1 cellular context compared by ENCODE assay signal in the genomic region with DNA sequence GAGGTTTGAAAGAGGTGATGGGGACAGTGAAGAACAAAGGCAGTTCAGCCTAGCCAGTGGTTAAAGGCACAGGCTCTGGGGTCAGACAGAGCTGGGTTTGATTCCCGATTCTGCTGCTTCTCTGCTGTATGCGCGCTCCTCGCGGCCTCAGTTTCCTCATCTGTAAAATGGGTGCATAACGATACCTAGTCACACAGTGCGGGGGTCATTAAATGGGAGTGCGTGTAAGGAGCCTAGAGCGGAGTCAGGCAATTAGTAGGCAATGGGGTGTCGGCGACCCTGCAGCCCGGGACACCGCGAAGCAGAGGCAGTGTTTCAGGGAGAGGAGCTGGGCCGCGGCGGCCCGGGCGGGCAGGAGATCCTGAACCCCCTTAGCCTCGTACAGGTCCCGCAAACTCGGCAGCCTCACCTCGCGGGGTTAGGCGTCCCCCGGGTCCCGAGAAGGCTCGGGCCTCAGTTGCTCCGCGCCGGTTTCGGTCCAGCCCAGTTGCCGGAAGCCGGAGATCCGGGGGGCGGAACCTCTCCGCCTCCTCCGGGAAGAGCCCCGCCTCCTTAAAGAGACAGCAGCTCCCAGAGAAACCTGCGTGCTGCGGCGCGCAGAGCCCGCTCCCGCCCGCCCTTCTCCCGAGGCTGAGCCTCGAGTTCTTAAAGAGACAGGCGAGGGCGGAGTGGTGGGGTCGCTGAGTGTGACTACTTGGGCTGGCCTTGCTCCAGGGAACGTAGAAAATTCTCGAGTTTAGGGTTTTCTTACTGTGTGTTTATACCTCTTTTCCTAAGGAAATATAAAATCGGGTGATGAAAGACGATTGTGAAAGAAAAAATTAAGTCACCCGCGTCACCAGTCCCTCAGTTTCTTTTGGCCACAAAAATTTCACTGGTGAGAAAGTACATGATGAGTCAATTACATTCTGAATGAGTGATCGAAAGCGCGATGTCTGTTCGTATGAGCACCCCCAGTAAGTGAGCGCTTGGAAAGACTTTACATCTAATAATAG.
TF ChIP-seq lines count a peak whose summit lies in the region.

Gene YIPF1 (minus strand): TSS at position 494 of the 995 bp plus-strand sequence. CDS start 860 bp downstream, outside the sequence.

TF ChIP-seq in HCT116, 20 proteins besides CTCF, POLR2A, EP300 and RAD21 (continued from another document):
- TF ChIP-seq, protein P1, sequence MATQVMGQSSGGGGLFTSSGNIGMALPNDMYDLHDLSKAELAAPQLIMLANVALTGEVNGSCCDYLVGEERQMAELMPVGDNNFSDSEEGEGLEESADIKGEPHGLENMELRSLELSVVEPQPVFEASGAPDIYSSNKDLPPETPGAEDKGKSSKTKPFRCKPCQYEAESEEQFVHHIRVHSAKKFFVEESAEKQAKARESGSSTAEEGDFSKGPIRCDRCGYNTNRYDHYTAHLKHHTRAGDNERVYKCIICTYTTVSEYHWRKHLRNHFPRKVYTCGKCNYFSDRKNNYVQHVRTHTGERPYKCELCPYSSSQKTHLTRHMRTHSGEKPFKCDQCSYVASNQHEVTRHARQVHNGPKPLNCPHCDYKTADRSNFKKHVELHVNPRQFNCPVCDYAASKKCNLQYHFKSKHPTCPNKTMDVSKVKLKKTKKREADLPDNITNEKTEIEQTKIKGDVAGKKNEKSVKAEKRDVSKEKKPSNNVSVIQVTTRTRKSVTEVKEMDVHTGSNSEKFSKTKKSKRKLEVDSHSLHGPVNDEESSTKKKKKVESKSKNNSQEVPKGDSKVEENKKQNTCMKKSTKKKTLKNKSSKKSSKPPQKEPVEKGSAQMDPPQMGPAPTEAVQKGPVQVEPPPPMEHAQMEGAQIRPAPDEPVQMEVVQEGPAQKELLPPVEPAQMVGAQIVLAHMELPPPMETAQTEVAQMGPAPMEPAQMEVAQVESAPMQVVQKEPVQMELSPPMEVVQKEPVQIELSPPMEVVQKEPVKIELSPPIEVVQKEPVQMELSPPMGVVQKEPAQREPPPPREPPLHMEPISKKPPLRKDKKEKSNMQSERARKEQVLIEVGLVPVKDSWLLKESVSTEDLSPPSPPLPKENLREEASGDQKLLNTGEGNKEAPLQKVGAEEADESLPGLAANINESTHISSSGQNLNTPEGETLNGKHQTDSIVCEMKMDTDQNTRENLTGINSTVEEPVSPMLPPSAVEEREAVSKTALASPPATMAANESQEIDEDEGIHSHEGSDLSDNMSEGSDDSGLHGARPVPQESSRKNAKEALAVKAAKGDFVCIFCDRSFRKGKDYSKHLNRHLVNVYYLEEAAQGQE (IDR thresholded peaks at IDR 0.05; ENCODE audit: low read depth): no peak
- TF ChIP-seq POLR2AphosphoS5 (IDR thresholded peaks at IDR 0.05; ENCODE audit: low read depth, low read length) (peak; percentile 67), SP1 (IDR thresholded peaks at IDR 0.05; ENCODE audit: low read depth) (peak; percentile 95), ZBTB33 (IDR thresholded peaks at IDR 0.05; ENCODE audit: extremely low read depth, insufficient replicate concordance, low read length) (no peak), EZH2 (IDR thresholded peaks at IDR 0.05) (no peak), MAX (IDR thresholded peaks at IDR 0.05) (peak; percentile 95), EZH2phosphoT487 (IDR thresholded peaks at IDR 0.05; ENCODE audit: borderline replicate concordance) (no peak)
